Comparison of ENCODE assay signal across 8 cellular contexts in genomic region chr13:29849731-29850212, GRCh38. TPM values are rescaled to one million over a fixed set of nuclear protein-coding genes. Genes with fewer than 3 reads are reported as not detected.
DNase-seq lines count a peak whose midpoint lies in the region; ATAC-seq and TF ChIP-seq lines count a peak whose summit lies in the region.

No MANE protein-coding gene starts in this region.

- H3K18ac ChIP-seq in neuronal stem cell (ENCODE audit: low read length): peak overlapping the region; percentile 94

- peaks cover 4% of the 10 kb centered on the region for H3K27me3 Mint-ChIP-seq in glutamatergic neuron (ENCODE audit: unreplicated experiment)

- H3K4me3 ChIP-seq in AG04450 (ENCODE audit: low read depth, low read length) (peak overlapping the region; percentile 70), NT2/D1 (ENCODE audit: insufficient read length, low read depth) (peak overlapping the region; percentile 81), neuronal stem cell (ENCODE audit: low read length in 2 of 2) (peak overlapping the region; percentile 83 to 96), urinary bladder (ENCODE audit: low read depth, low read length) (peak overlapping the region; percentile 76)

- ATAC-seq in GM18508 (IDR thresholded peaks at IDR 0.05; ENCODE audit: insufficient read depth, unreplicated experiment) (peak; percentile 10), HG02970 (IDR thresholded peaks at IDR 0.05; ENCODE audit: low FRiP score, unreplicated experiment) (peak; percentile 9)

- peak overlapping the region; percentile 95 for H3K4me3 Mint-ChIP-seq in glutamatergic neuron (ENCODE audit: unreplicated experiment)

- peaks cover 10% of the 10 kb centered on the region for H3K9me3 Mint-ChIP-seq in glutamatergic neuron (ENCODE audit: unreplicated experiment)

- TF ChIP-seq CTCF in AG04450 (IDR thresholded peaks at IDR 0.05; ENCODE audit: low read depth, low read length) (no peak), glutamatergic neuron (IDR thresholded peaks at IDR 0.05; ENCODE audit: partially characterized antibody, unreplicated experiment) (no peak)

- H3K9ac ChIP-seq in NT2/D1 (ENCODE audit: insufficient read length, low read depth) (peak overlapping the region; percentile 81), neuronal stem cell (ENCODE audit: low read depth, low read length, poor library complexity) (peak overlapping the region; percentile 94)

- H3K79me1 ChIP-seq in neuronal stem cell (ENCODE audit: low read depth, low read length): no peaks in the 10 kb centered on the region

- peak overlapping the region; percentile 99 for H3K27ac ChIP-seq in AG04450 (ENCODE audit: low read depth, low read length)
- H3K27ac ChIP-seq in neuronal stem cell (replicated peaks; ENCODE audit: low read length): peak overlapping the region; percentile 97
- H3K27ac ChIP-seq in urinary bladder (ENCODE audit: low read depth): peak overlapping the region; percentile 98

- H3K4me1 ChIP-seq in NT2/D1 (ENCODE audit: insufficient read depth, insufficient read length) (no peaks in the 10 kb centered on the region), neuronal stem cell (ENCODE audit: control insufficient read depth in 2 of 2, insufficient read depth in 1 of 2, low read depth in 1 of 2, low read length in 2 of 2) (peaks cover 4 to 12% of the 10 kb centered on the region in 2 donors), urinary bladder (ENCODE audit: insufficient read depth) (no peaks in the 10 kb centered on the region)

- peak overlapping the region; percentile 81 for H2BK15ac ChIP-seq in neuronal stem cell (ENCODE audit: low read length)

- H3K36me3 ChIP-seq in NT2/D1 (ENCODE audit: insufficient read depth, insufficient read length, low read length) (no peaks in the 10 kb centered on the region), neuronal stem cell (replicated peaks in 1 of 2; ENCODE audit: control insufficient read depth in 2 of 2, insufficient read depth in 2 of 2, low read length in 2 of 2) (no peaks in the 10 kb centered on the region), urinary bladder (ENCODE audit: insufficient read depth) (no peaks in the 10 kb centered on the region)

- H3K23ac ChIP-seq in neuronal stem cell (ENCODE audit: low read depth, low read length, poor library complexity): peak overlapping the region; percentile 89

- no peak for DNase-seq in AG04450 (ENCODE audit: low read depth, low spot score)
- DNase-seq in NT2/D1 (ENCODE audit: low read depth, low spot score): no peak
- peak; percentile 24 for DNase-seq in activated naive CD4-positive, alpha-beta T cell treated with anti-CD3 and anti-CD28 coated beads, Interleukin-2, amount 50 U/mL, for 16 hours
- peak; percentile 68 for DNase-seq in glutamatergic neuron
- no peak for DNase-seq in neuronal stem cell (ENCODE audit: low spot score)

- H3K27me3 ChIP-seq in AG04450 (ENCODE audit: control insufficient read depth, insufficient read depth, low read length) (no peaks in the 10 kb centered on the region), NT2/D1 (ENCODE audit: insufficient read depth, insufficient read length) (no peaks in the 10 kb centered on the region), neuronal stem cell (ENCODE audit: control insufficient read depth in 3 of 3, insufficient read depth in 3 of 3, low read depth in 1 of 3, low read length in 3 of 3) (no peaks in the 10 kb centered on the region)

- no peaks in the 10 kb centered on the region; the same call in 1 of the 2 replicates for H3K9me3 ChIP-seq in AG04450 (ENCODE audit: control insufficient read depth, insufficient read depth, low read length)
- H3K9me3 ChIP-seq in NT2/D1 (ENCODE audit: insufficient read depth, low read length): no peaks in the 10 kb centered on the region
- H3K9me3 ChIP-seq in neuronal stem cell (replicated peaks in 1 of 2; ENCODE audit: control insufficient read depth in 2 of 2, insufficient read depth in 1 of 2, low read depth in 1 of 2, low read length in 2 of 2): no peaks in the 10 kb centered on the region

- WGBS in neuronal stem cell (ENCODE audit: extremely low coverage in 2 of 2, insufficient read length in 2 of 2, insufficient replicate concordance in 1 of 2), 2 donors: no CpG with 5 or more reads among the region's 50 CpGs
- WGBS in urinary bladder: under 1% methylated on average over 50 of the region's 50 CpGs

- peak overlapping the region; percentile 92 for H3K27ac Mint-ChIP-seq in glutamatergic neuron (ENCODE audit: unreplicated experiment)

- CTCF ChIA-PET in AG04450 (lab: Charles Lee): interaction anchor here (0.6 to 13.2 kb wide), 8 partner anchors 11 to 296 kb away, joined by 3 to 198 read pairs (median 6); no protein-coding TSS in a partner anchor

- peak overlapping the region; percentile 90 for H2AFZ ChIP-seq in neuronal stem cell (ENCODE audit: low read length)

- H3K4ac ChIP-seq in neuronal stem cell (ENCODE audit: low read length): no peak overlapping the region

- peak overlapping the region; percentile 47 for H3K14ac ChIP-seq in neuronal stem cell (ENCODE audit: low read length)

- H2BK5ac ChIP-seq in neuronal stem cell (ENCODE audit: low read length): peak overlapping the region; percentile 99

- POLR2A ChIA-PET in AG04450 (lab: Yijun Ruan, JAX): interaction anchor here (0.6 to 4.9 kb wide), 10 partner anchors 12 to 686 kb away, joined by 3 to 37 read pairs (median 5); no protein-coding TSS in a partner anchor

- H3K36me3 Mint-ChIP-seq in glutamatergic neuron (ENCODE audit: unreplicated experiment): no peaks in the 10 kb centered on the region

- H4K91ac ChIP-seq in neuronal stem cell (ENCODE audit: low read depth, low read length, poor library complexity): no peak overlapping the region

- no peak overlapping the region for H2BK12ac ChIP-seq in neuronal stem cell (ENCODE audit: low read length)

- H2BK120ac ChIP-seq in neuronal stem cell (ENCODE audit: low read depth, low read length): no peak overlapping the region

- peaks cover 16% of the 10 kb centered on the region for H3K4me1 Mint-ChIP-seq in glutamatergic neuron (ENCODE audit: low read depth, unreplicated experiment)

- no peak overlapping the region for H2AK5ac ChIP-seq in neuronal stem cell (ENCODE audit: low read depth, low read length)

- peak overlapping the region; percentile 71 for H3K4me2 ChIP-seq in neuronal stem cell (ENCODE audit: insufficient read depth, low read length, poor library complexity, severe bottlenecking)

- no peak overlapping the region for H4K8ac ChIP-seq in neuronal stem cell (ENCODE audit: low read depth, low read length)

RNA-seq across cellular contexts. Expression of gene UBL3, which starts 0.6 kb away (rescaled TPM):
- polyA plus RNA-seq in AG04450 (2011; rRNA removed): 16.8 and 24.7 TPM in 2 replicates
- polyA minus RNA-seq in AG04450 (2011; rRNA and poly(A)+ RNA removed): 9.9 and 15.0 TPM in 2 replicates
- total RNA-seq in glutamatergic neuron (ENCODE audit: unreplicated experiment): 21.3 TPM
- polyA plus RNA-seq in neuronal stem cell (2013, experiment 1 of 2): 13.9 TPM
- polyA plus RNA-seq in neuronal stem cell (2013, experiment 2 of 2): 14.6 TPM
- 44.1 TPM for total RNA-seq in urinary bladder
- polyA plus RNA-seq in urinary bladder: 27.9 TPM

Comparison
In these comparisons a context has a peak if more than half of its experiments do, and no peak if none do; other contexts are left out.
1. DNase-seq: peak in activated naive CD4-positive, alpha-beta T cell treated with anti-CD3 and anti-CD28 coated beads, Interleukin-2, amount 50 U/mL, for 16 hours (single experiment) and glutamatergic neuron (single experiment); none in AG04450 (single experiment), NT2/D1 (single experiment) and neuronal stem cell (single experiment).
2. Peak in every context shown above with its lines, with median percentiles within 50 percentile points of each other: H3K27ac ChIP-seq and H3K4me3 ChIP-seq.